ENCODE assay signal across 9 cellular contexts in the genomic region with DNA sequence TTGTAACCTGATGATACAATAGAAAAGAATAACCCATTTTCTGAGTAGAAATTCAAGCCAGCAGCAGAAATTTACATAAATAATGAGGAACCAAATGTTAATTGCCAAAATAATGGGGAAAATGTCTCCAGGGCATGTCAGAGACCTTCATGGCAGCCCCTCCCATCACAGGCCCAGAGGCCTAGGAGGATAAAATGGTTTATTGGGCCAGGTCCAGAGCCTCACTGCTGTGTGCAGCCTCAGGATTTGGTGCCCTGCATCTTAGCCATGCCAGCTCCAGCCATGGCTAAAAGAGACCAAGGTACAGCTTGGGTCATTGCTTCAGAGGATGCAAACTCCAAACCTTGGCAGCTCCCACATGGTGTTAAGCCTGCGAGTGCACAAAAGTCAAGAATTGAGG.
"Had no signal": no experiment of that assay in that cellular context is flagged by ENCODE, and none has a peak within 500 bp of the region (broad histone marks: within the 10 kb centered on the region; RNA-seq: fewer than 3 reads in every experiment).

No MANE protein-coding gene starts in this region.

- FAIRE-seq: HepG2 had no signal

- H3K36me3 ChIP-seq: HAP-1 had no signal

- H3K27ac Mint-ChIP-seq: IgD-negative memory B cell had no signal

- H3K4me3 ChIP-seq: GM23248, HAP-1 had no signal

- H2AFZ ChIP-seq: GM23248 had no signal

- H3K4me1 Mint-ChIP-seq: IgD-negative memory B cell had no signal

- H3K9ac ChIP-seq: GM23248 had no signal

- ATAC-seq: HCT116, HepG2 had no signal

- DNase-seq: GM23248, GOT3, H7, KG1 had no signal

- H3K36me3 Mint-ChIP-seq: IgD-negative memory B cell had no signal

- H3K27me3 Mint-ChIP-seq: IgD-negative memory B cell had no signal

- H3K27ac ChIP-seq: GM23248, HL-60 had no signal

- H3K4me3 Mint-ChIP-seq: IgD-negative memory B cell had no signal
